8 cellular contexts compared by ENCODE assay signal in genomic region chr20:41137412-41138216, GRCh38. TPM values are rescaled to one million over a fixed set of nuclear protein-coding genes. Genes with fewer than 3 reads are reported as not detected.
DNase-seq lines count a peak whose midpoint lies in the region; TF ChIP-seq lines count a peak whose summit lies in the region.

TSS of gene PLCG1 (plus strand) at chr20:41137543. CDS start at chr20:41137642, 99 bp downstream.

- TF ChIP-seq CTCF in Loucy (conservative IDR thresholded peaks at IDR 0.05; ENCODE audit: low read length) (no peak), osteoblast (IDR thresholded peaks at IDR 0.05; ENCODE audit: extremely low read depth, low read depth, low read length) (no peak)

- peak within 1 kb of the TSS; percentile 95 for H3K9ac ChIP-seq in Loucy (ENCODE audit: low read depth, low read length, poor library complexity, severe bottlenecking)

- H3K79me2 ChIP-seq in Loucy (ENCODE audit: insufficient read depth, low read length) (peaks cover 55% of the 10 kb centered on the region), osteoblast (ENCODE audit: insufficient read depth, low read length) (peaks cover 57% of the 10 kb centered on the region)

- no peaks in the 10 kb centered on the region for H3F3A ChIP-seq in Loucy (ENCODE audit: low read depth)

- H3K4me3 ChIP-seq in Loucy (ENCODE audit: low read length, poor library complexity, severe bottlenecking) = peak within 1 kb of the TSS; percentile 94
- peak within 1 kb of the TSS; percentile 87 for H3K4me3 ChIP-seq in osteoblast (ENCODE audit: insufficient read depth, low read length)

- H3K4me1 ChIP-seq in Loucy (ENCODE audit: insufficient read depth, low read length, poor library complexity, severe bottlenecking) = peaks cover 42% of the 10 kb centered on the region
- peaks cover 18% of the 10 kb centered on the region for H3K4me1 ChIP-seq in osteoblast (ENCODE audit: insufficient read depth, low read length)

- no peaks in the 10 kb centered on the region for H3K9me2 ChIP-seq in Loucy (replicated peaks; ENCODE audit: low read depth, low read length)

- peak within 1 kb of the TSS; percentile 81 for H3K27ac ChIP-seq in osteoblast (ENCODE audit: low read depth, low read length)
- peak within 1 kb of the TSS; percentile 87 for H3K27ac ChIP-seq in temporal lobe (ENCODE audit: low read depth, low read length)

- H3K36me3 ChIP-seq in Loucy (ENCODE audit: insufficient read depth, low read length) (no peaks in the 10 kb centered on the region), osteoblast (ENCODE audit: insufficient read depth, low read length) (no peaks in the 10 kb centered on the region)

- peak within 1 kb of the TSS; percentile 69 for H2AFZ ChIP-seq in Loucy (ENCODE audit: low read length)
- peak within 1 kb of the TSS; percentile 92 for H2AFZ ChIP-seq in osteoblast (ENCODE audit: low read length)

- H3K9me3 ChIP-seq in Loucy (ENCODE audit: insufficient read depth, low read depth, low read length) (no peaks in the 10 kb centered on the region), osteoblast (ENCODE audit: low read depth, low read length) (no peaks in the 10 kb centered on the region)

- DNase-seq in Daoy (ENCODE audit: low read depth) (peak; percentile 85), GOT3 (lab: John Stamatoyannopoulos, UW) (peak; percentile 74), SK-N-DZ (ENCODE audit: low spot score) (peak; percentile 84), glomerular endothelial cell (ENCODE audit: extremely low read depth, low read depth, low spot score) (no peak), osteoblast (ENCODE audit: insufficient read length, low spot score, missing footprints) (peak; percentile 99)
- DNase-seq in activated naive CD4-positive, alpha-beta T cell treated with anti-CD3 and anti-CD28 coated beads, Interleukin-2, amount 50 U/mL, for 16 hours = peak; percentile 81

- no peaks in the 10 kb centered on the region for H3K27me3 ChIP-seq in Loucy (ENCODE audit: insufficient read depth, low read length, poor library complexity, severe bottlenecking)
- H3K27me3 ChIP-seq in osteoblast (ENCODE audit: insufficient read depth, low read length) = no peaks in the 10 kb centered on the region

- H4K20me1 ChIP-seq in Loucy (ENCODE audit: insufficient read depth, low read length, poor library complexity, severe bottlenecking) (peaks cover 47% of the 10 kb centered on the region), osteoblast (ENCODE audit: insufficient read depth, low read length) (peaks cover 42% of the 10 kb centered on the region)

- peak within 1 kb of the TSS; percentile 87 for H3K4me2 ChIP-seq in Loucy (ENCODE audit: low read depth, low read length, poor library complexity, severe bottlenecking)
- peak within 1 kb of the TSS; percentile 87 for H3K4me2 ChIP-seq in osteoblast (ENCODE audit: insufficient read depth, low read length)

RNA-seq across cellular contexts. Expression of gene PLCG1, which starts in this region (rescaled TPM):
- total RNA-seq in Daoy (2014; rRNA removed; shearing (Covaris generic)) = 18.5 and 37.1 TPM in 2 replicates
- 137 and 176 TPM in 2 replicates for polyA plus RNA-seq in SK-N-DZ (2014; cell fraction: cytosol; rRNA removed)
- polyA plus RNA-seq in SK-N-DZ (2014; cell fraction: nucleus; rRNA removed) = 1,191 and 1,360 TPM in 2 replicates
- total RNA-seq in glomerular endothelial cell (121 and 261 TPM in 2 replicates), osteoblast (72.4 and 73.7 TPM in 2 replicates), temporal lobe (82.1 TPM)
